In the genomic region with DNA sequence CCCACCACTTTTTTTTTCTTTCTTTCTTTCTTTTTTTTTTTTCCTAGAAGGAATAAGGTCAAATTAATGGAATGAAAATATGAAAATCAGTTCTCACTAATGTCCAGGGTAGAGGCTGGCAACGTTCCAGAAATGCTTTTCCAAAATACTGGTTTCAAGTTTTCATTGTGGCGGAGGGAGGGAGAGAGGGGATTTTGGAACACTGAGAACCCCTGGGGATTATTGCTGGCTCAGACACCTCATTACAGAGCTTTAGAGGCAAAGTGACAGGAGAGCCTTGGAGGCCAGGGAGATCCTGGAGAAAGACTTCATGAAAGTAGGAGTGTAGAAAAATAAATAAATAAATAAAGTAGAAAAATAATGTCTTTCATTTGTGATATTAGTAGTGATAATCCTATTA, we compare ENCODE assay signal across 2 cellular contexts.
TF ChIP-seq lines count a peak whose summit lies in the region.

No MANE protein-coding gene starts in this region.

TF ChIP-seq in GM23338, 12 proteins besides CTCF, POLR2A, EP300 and RAD21 (continued from another document):
- no peak for TF ChIP-seq ZNF462 (CRISPR knock-in tag; IDR thresholded peaks at IDR 0.05)
- no peak for TF ChIP-seq ETS1 (IDR thresholded peaks at IDR 0.05)
- no peak for TF ChIP-seq NANOG (IDR thresholded peaks at IDR 0.05; ENCODE audit: borderline replicate concordance)
- no peak for TF ChIP-seq CREB1 (CRISPR knock-in tag; IDR thresholded peaks at IDR 0.05; ENCODE audit: low read depth)
- TF ChIP-seq POLR2AphosphoS5 (IDR thresholded peaks at IDR 0.05; ENCODE audit: low read depth), result no peak
- no peak for TF ChIP-seq ZNF114 (CRISPR knock-in tag; IDR thresholded peaks at IDR 0.05)
- no peak for TF ChIP-seq JUNB (IDR thresholded peaks at IDR 0.05; ENCODE audit: unreplicated experiment)
- TF ChIP-seq EZH2phosphoT487 (IDR thresholded peaks at IDR 0.05; ENCODE audit: unreplicated experiment), result no peak

TF ChIP-seq in WTC11, 78 proteins besides CTCF, POLR2A, EP300 and RAD21 (continued from another document):
- TF ChIP-seq, protein P1, sequence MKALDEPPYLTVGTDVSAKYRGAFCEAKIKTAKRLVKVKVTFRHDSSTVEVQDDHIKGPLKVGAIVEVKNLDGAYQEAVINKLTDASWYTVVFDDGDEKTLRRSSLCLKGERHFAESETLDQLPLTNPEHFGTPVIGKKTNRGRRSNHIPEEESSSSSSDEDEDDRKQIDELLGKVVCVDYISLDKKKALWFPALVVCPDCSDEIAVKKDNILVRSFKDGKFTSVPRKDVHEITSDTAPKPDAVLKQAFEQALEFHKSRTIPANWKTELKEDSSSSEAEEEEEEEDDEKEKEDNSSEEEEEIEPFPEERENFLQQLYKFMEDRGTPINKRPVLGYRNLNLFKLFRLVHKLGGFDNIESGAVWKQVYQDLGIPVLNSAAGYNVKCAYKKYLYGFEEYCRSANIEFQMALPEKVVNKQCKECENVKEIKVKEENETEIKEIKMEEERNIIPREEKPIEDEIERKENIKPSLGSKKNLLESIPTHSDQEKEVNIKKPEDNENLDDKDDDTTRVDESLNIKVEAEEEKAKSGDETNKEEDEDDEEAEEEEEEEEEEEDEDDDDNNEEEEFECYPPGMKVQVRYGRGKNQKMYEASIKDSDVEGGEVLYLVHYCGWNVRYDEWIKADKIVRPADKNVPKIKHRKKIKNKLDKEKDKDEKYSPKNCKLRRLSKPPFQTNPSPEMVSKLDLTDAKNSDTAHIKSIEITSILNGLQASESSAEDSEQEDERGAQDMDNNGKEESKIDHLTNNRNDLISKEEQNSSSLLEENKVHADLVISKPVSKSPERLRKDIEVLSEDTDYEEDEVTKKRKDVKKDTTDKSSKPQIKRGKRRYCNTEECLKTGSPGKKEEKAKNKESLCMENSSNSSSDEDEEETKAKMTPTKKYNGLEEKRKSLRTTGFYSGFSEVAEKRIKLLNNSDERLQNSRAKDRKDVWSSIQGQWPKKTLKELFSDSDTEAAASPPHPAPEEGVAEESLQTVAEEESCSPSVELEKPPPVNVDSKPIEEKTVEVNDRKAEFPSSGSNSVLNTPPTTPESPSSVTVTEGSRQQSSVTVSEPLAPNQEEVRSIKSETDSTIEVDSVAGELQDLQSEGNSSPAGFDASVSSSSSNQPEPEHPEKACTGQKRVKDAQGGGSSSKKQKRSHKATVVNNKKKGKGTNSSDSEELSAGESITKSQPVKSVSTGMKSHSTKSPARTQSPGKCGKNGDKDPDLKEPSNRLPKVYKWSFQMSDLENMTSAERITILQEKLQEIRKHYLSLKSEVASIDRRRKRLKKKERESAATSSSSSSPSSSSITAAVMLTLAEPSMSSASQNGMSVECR (CRISPR knock-in tag; IDR thresholded peaks at IDR 0.05; ENCODE audit: borderline replicate concordance), result no peak
- TF ChIP-seq, protein P2, sequence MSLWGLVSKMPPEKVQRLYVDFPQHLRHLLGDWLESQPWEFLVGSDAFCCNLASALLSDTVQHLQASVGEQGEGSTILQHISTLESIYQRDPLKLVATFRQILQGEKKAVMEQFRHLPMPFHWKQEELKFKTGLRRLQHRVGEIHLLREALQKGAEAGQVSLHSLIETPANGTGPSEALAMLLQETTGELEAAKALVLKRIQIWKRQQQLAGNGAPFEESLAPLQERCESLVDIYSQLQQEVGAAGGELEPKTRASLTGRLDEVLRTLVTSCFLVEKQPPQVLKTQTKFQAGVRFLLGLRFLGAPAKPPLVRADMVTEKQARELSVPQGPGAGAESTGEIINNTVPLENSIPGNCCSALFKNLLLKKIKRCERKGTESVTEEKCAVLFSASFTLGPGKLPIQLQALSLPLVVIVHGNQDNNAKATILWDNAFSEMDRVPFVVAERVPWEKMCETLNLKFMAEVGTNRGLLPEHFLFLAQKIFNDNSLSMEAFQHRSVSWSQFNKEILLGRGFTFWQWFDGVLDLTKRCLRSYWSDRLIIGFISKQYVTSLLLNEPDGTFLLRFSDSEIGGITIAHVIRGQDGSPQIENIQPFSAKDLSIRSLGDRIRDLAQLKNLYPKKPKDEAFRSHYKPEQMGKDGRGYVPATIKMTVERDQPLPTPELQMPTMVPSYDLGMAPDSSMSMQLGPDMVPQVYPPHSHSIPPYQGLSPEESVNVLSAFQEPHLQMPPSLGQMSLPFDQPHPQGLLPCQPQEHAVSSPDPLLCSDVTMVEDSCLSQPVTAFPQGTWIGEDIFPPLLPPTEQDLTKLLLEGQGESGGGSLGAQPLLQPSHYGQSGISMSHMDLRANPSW (CRISPR knock-in tag; conservative IDR thresholded peaks at IDR 0.05; ENCODE audit: low read depth), result no peak
- no peak for TF ChIP-seq ERG (CRISPR knock-in tag; IDR thresholded peaks at IDR 0.05)
